Comparison of ENCODE assay signal across 10 cellular contexts in the genomic region with DNA sequence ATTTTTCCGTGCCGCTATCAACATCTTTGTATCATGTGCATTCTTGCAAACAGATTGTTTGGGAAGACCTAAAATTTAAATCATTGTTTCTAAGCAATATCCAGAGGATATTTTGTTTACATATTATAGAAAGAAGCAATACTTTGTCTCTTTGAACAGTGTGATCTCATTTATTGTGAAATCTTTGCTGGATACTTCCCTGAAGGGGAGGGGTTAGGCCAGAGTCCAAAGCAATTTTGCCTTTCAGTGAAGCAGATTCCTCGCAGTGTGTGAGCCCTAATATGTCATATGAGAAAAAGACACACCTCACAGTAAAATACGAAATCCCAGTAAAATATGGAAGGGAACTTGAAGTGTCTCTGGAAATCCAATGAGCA.
DNase-seq lines count a peak whose midpoint lies in the region; ATAC-seq lines count a peak whose summit lies in the region.
"Had no signal": no experiment of that assay in that cellular context is flagged by ENCODE, and none has a peak within 500 bp of the region (broad histone marks: within the 10 kb centered on the region; RNA-seq: fewer than 3 reads in every experiment).

No MANE protein-coding gene starts in this region.

- no peaks in the 10 kb centered on the region for H3K4me1 ChIP-seq in rectal smooth muscle tissue (ENCODE audit: control insufficient read depth, insufficient read depth, low read length)

- no peak for ATAC-seq in HG03135 (IDR thresholded peaks at IDR 0.05; ENCODE audit: unreplicated experiment)
- ATAC-seq: activated CD8-positive, alpha-beta memory T cell treated with anti-CD3 and anti-CD28 coated beads, Interleukin-2, amount 10 ng/mL, durations not matched to agents 7 days and 5 days had no signal

- no peaks in the 10 kb centered on the region for H3K27me3 ChIP-seq in rectal smooth muscle tissue (ENCODE audit: control insufficient read depth, insufficient read depth, low read length)

- H3K4me3 ChIP-seq in rectal smooth muscle tissue (ENCODE audit: low read length), result peak overlapping the region; percentile 44
- H3K4me3 ChIP-seq: PC-9 had no signal

- H3K9ac ChIP-seq in rectal smooth muscle tissue (ENCODE audit: low read length), result no peak overlapping the region

- DNase-seq in Ammon's horn (ENCODE audit: low spot score) (peak; percentile 39), SW480 (ENCODE audit: low spot score) (peak; percentile 34), foreskin melanocyte (peak; percentile 16), NCI-H1092 (lab: John Stamatoyannopoulos, UW) (no peak), activated gamma-delta T cell (lab: John Stamatoyannopoulos, UW) (no peak)
- no peak for DNase-seq in activated naive CD4-positive, alpha-beta T cell treated with anti-CD3 and anti-CD28 coated beads, Interleukin-2, amount 50 U/mL, for 16 hours
- DNase-seq: activated CD8-positive, alpha-beta memory T cell treated with anti-CD3 and anti-CD28 coated beads, Interleukin-2, amount 10 ng/mL, durations not matched to agents 7 days and 5 days; PC-9 had no signal

- H3K27ac ChIP-seq in rectal smooth muscle tissue (ENCODE audit: low read depth, low read length), result peak overlapping the region; percentile 65
- H3K27ac ChIP-seq: PC-9 had no signal

- H3K36me3 ChIP-seq in rectal smooth muscle tissue (ENCODE audit: control insufficient read depth, insufficient read depth, low read length), result no peaks in the 10 kb centered on the region

Comparison
In these comparisons a context has a peak if more than half of its experiments do, and no peak if none do; other contexts are left out.
1. DNase-seq: peak in Ammon's horn (single experiment), SW480 (single experiment) and foreskin melanocyte (single experiment); none in NCI-H1092 (single experiment), activated naive CD4-positive, alpha-beta T cell treated with anti-CD3 and anti-CD28 coated beads, Interleukin-2, amount 50 U/mL, for 16 hours (single experiment) and activated gamma-delta T cell (single experiment).